Comparison of ENCODE assay signal across 19 cellular contexts in genomic region chr2:61044596-61044995, GRCh38. TPM values are rescaled to one million over a fixed set of nuclear protein-coding genes. Genes with fewer than 3 reads are reported as not detected.
A peak's percentile ranks its signal among the peaks of the same experiment; 100 is the strongest.
DNase-seq lines count a peak whose midpoint lies in the region; ATAC-seq, FAIRE-seq and TF ChIP-seq lines count a peak whose summit lies in the region.
"Had no signal": no experiment of that assay in that cellular context is flagged by ENCODE, and none has a peak within 500 bp of the region (broad histone marks: within the 10 kb centered on the region; RNA-seq: fewer than 3 reads in every experiment).

No MANE protein-coding gene starts in this region.

- peaks cover 56% of the 10 kb centered on the region for H3K36me3 Mint-ChIP-seq in CD4-positive, alpha-beta T cell (ENCODE audit: low read depth)
- peaks cover 29% of the 10 kb centered on the region for H3K36me3 Mint-ChIP-seq in central memory CD8-positive, alpha-beta T cell (ENCODE audit: insufficient read depth)
- H3K36me3 Mint-ChIP-seq: activated naive CD4-positive, alpha-beta T cell treated with anti-CD3 and anti-CD28 coated beads, Interleukin-2, amount 50 U/mL, for 72 hours had no signal

- H3K4me1 Mint-ChIP-seq in CD4-positive, alpha-beta T cell (ENCODE audit: low read depth) = peaks cover 36% of the 10 kb centered on the region
- H3K4me1 Mint-ChIP-seq in central memory CD8-positive, alpha-beta T cell = peaks cover 21% of the 10 kb centered on the region
- H3K4me1 Mint-ChIP-seq: WTC11 had no signal

- FAIRE-seq in pancreas (lab: Jason Lieb, UNC) = no peak
- FAIRE-seq: bronchial epithelial cell, endometrium had no signal

- intact Hi-C loops in CD4-positive, alpha-beta T cell (cut with DNase I, micrococcal nuclease) = no loop called here
- intact Hi-C loops in pancreas (cut with DNase I) = no loop called here
- intact Hi-C loops in prostate gland (cut with DNase I) = no loop called here

- no peaks in the 10 kb centered on the region for H3K9me3 ChIP-seq in CD4-positive, alpha-beta T cell (ENCODE audit: control insufficient read depth, low read length)
- H3K9me3 ChIP-seq in pancreas (no peaks in the 10 kb centered on the region), prostate gland (no peaks in the 10 kb centered on the region)

- WGBS in pancreas, 2 donors = 70 to 81% methylated on average over 6 of the region's 6 CpGs
- WGBS in prostate gland = 78% methylated on average over 6 of the region's 6 CpGs

- CTCF ChIA-PET in CD4-positive, alpha-beta T cell (lab: Charles Lee) = no interaction called here

- no peak for TF ChIP-seq POLR2A in prostate gland (IDR thresholded peaks at IDR 0.05)

- H3K36me3 ChIP-seq in pancreas = peaks cover 0 to 10% (median 0%) of the 10 kb centered on the region in 3 donors
- no peaks in the 10 kb centered on the region for H3K36me3 ChIP-seq in prostate gland

- POLR2A ChIA-PET in CD4-positive, alpha-beta T cell (lab: Charles Lee) = no interaction called here

- peaks cover 0 to 21% (median 6%) of the 10 kb centered on the region in 3 donors for H3K4me1 ChIP-seq in pancreas
- no peaks in the 10 kb centered on the region for H3K4me1 ChIP-seq in prostate gland (replicated peaks)

- H3K27ac Mint-ChIP-seq in CD4-positive, alpha-beta T cell = peak overlapping the region; percentile 65
- H3K27ac Mint-ChIP-seq in central memory CD8-positive, alpha-beta T cell (ENCODE audit: low read depth) = peak overlapping the region; percentile 64
- H3K27ac Mint-ChIP-seq: WTC11 had no signal

- H3K9me3 Mint-ChIP-seq in CD4-positive, alpha-beta T cell = no peaks in the 10 kb centered on the region
- no peaks in the 10 kb centered on the region for H3K9me3 Mint-ChIP-seq in central memory CD8-positive, alpha-beta T cell
- H3K9me3 Mint-ChIP-seq: activated naive CD4-positive, alpha-beta T cell treated with anti-CD3 and anti-CD28 coated beads, Interleukin-2, amount 50 U/mL, for 72 hours had no signal

- ATAC-seq in CD4-positive, alpha-beta T cell (ENCODE audit: poor library complexity) = no peak
- ATAC-seq in GM21390 (IDR thresholded peaks at IDR 0.05; ENCODE audit: unreplicated experiment) (peak; percentile 61), pancreas (peak; percentile 51 to 73 (median 58))
- ATAC-seq in central memory CD8-positive, alpha-beta T cell (replicated peaks; ENCODE audit: extremely low read depth, poor library complexity, severe bottlenecking) = no peak
- ATAC-seq: Panc1, WTC11 had no signal

- no peaks in the 10 kb centered on the region for H3K27me3 Mint-ChIP-seq in CD4-positive, alpha-beta T cell
- H3K27me3 Mint-ChIP-seq in central memory CD8-positive, alpha-beta T cell = no peaks in the 10 kb centered on the region

- no peaks in the 10 kb centered on the region for H3K27me3 ChIP-seq in CD4-positive, alpha-beta T cell (ENCODE audit: control insufficient read depth, insufficient read depth, low read length)
- no peaks in the 10 kb centered on the region for H3K27me3 ChIP-seq in pancreas
- H3K27me3 ChIP-seq in prostate gland (replicated peaks; ENCODE audit: insufficient read depth) = no peaks in the 10 kb centered on the region

- TF ChIP-seq CTCF in CD4-positive, alpha-beta T cell (IDR thresholded peaks at IDR 0.05) = no peak
- TF ChIP-seq CTCF in pancreas (IDR thresholded peaks at IDR 0.05) (no peak), GM10266 (IDR thresholded peaks at IDR 0.05; ENCODE audit: control insufficient read depth, insufficient read depth, low read depth, missing control alignments) (no peak), prostate gland (IDR thresholded peaks at IDR 0.05) (no peak)

- H3K4me3 ChIP-seq in pancreas = no peak overlapping the region
- H3K4me3 ChIP-seq in prostate gland = no peak overlapping the region
- H3K4me3 ChIP-seq: GM23248 had no signal

- no peak for DNase-seq in CD4-positive, alpha-beta T cell
- no peak for DNase-seq in central memory CD8-positive, alpha-beta T cell (ENCODE audit: low spot score in 2 of 2)
- DNase-seq in pancreas (no peak), GM10266 (ENCODE audit: extremely low spot score) (no peak), DMS114 treated with DMSO at 0.1 percent for 48 hours (lab: John Stamatoyannopoulos, UW; ENCODE audit: unreplicated experiment) (no peak), prostate gland (ENCODE audit: low spot score) (no peak), HUDEP-2 (lab: John Stamatoyannopoulos, UW; ENCODE audit: unreplicated experiment in 76 of 76) (no peak)
- DNase-seq: AML-193, GM23248, islet precursor cell, KBM-7, occipital lobe, SW 1271 had no signal

- no peak overlapping the region for H3K27ac ChIP-seq in CD4-positive, alpha-beta T cell (ENCODE audit: low read depth, low read length)
- H3K27ac ChIP-seq in pancreas (no peak overlapping the region), prostate gland (peak overlapping the region in 1 of 2 donors; percentile 77)
- H3K27ac ChIP-seq: GM23248 had no signal

- no peak overlapping the region for H3K4me3 Mint-ChIP-seq in CD4-positive, alpha-beta T cell
- no peak overlapping the region for H3K4me3 Mint-ChIP-seq in central memory CD8-positive, alpha-beta T cell
- H3K4me3 Mint-ChIP-seq: WTC11 had no signal

RNA-seq across cellular contexts. Expression of gene SANBR, which starts 21.1 kb away (rescaled TPM):
- 1 to 10 TPM; 1.1 to 1.3 TPM for total RNA-seq in CD4-positive, alpha-beta T cell
- total RNA-seq in pancreas = 1 to 10 TPM; 1.7 to 5.1 (median 3.4) TPM
- polyA plus RNA-seq in pancreas = 1 to 10 TPM; 2.6 to 2.7 TPM
- total RNA-seq in prostate gland = 1 to 10 TPM; 4.8 to 7.7 TPM

RNA-seq across cellular contexts. Expression of gene PUS10, which starts 26.5 kb away (rescaled TPM):
- 1 to 10 TPM; 2.0 to 2.6 TPM for total RNA-seq in CD4-positive, alpha-beta T cell
- total RNA-seq in pancreas (1 to 10 TPM; 2.7 to 6.0 (median 3.2) TPM), prostate gland (10 to 100 TPM in 1 of 2 donors, 1 to 10 TPM in 1; 5.6 to 10.1 TPM)
- polyA plus RNA-seq in pancreas = 1 to 10 TPM; 1.6 to 1.9 TPM

RNA-seq across cellular contexts. Expression of gene PEX13, which starts 27.1 kb away (rescaled TPM):
- total RNA-seq in CD4-positive, alpha-beta T cell = 10 to 100 TPM in 1 of 2 experiments, 1 to 10 TPM in 1; 8.6 to 12.2 TPM
- total RNA-seq in pancreas (10 to 100 TPM in 2 of 6 donors, 1 to 10 TPM in 4; 8.4 to 16.8 (median 9.2) TPM), prostate gland (10 to 100 TPM; 31.7 to 63.8 TPM)
- 1 to 10 TPM; 4.3 to 6.5 TPM for polyA plus RNA-seq in pancreas

Comparison
In these comparisons a context has a peak if more than half of its experiments do, and no peak if none do; other contexts are left out.
1. ATAC-seq: peak in GM21390 (single experiment) and pancreas (4 of 4); none in CD4-positive, alpha-beta T cell (single experiment) and central memory CD8-positive, alpha-beta T cell (single experiment).